24 cellular contexts compared by ENCODE assay signal in genomic region chr1:156539824-156540223, GRCh38. TPM values are rescaled to one million over a fixed set of nuclear protein-coding genes. Genes with fewer than 3 reads are reported as not detected.
"Had no signal": no experiment of that assay in that cellular context is flagged by ENCODE, and none has a peak within 500 bp of the region (broad histone marks: within the 10 kb centered on the region; RNA-seq: fewer than 3 reads in every experiment).

No MANE protein-coding gene starts in this region.

- H3K4me3 Mint-ChIP-seq: effector memory CD8-positive, alpha-beta T cell; naive thymus-derived CD8-positive, alpha-beta T cell; stimulated activated memory B cell treated with anti-CD40 and anti-IgM and Interleukin-4, amounts not matched to agents 10 μg/mL and 1 μg/mL and 100 μg/mL, for 72 hours; stimulated activated naive CD8-positive, alpha-beta T cell treated with anti-CD3 and anti-CD28 coated beads, Interleukin-15, Interleukin-2, amounts not matched to agents 100 ng/mL and 50 ng/mL, for 24 hours had no signal

- H3K4me1 ChIP-seq: esophagus muscularis mucosa, gastrocnemius medialis, spleen, tibial artery, vagina had no signal

- H3K36me3 Mint-ChIP-seq: naive thymus-derived CD8-positive, alpha-beta T cell; stimulated activated memory B cell treated with anti-CD40 and anti-IgM and Interleukin-4, amounts not matched to agents 10 μg/mL and 1 μg/mL and 100 μg/mL, for 72 hours had no signal

- H3K9me3 Mint-ChIP-seq: effector memory CD8-positive, alpha-beta T cell; naive thymus-derived CD8-positive, alpha-beta T cell; stimulated activated memory B cell treated with anti-CD40 and anti-IgM and Interleukin-4, amounts not matched to agents 10 μg/mL and 1 μg/mL and 100 μg/mL, for 72 hours; stimulated activated naive CD8-positive, alpha-beta T cell treated with anti-CD3 and anti-CD28 coated beads, Interleukin-15, Interleukin-2, amounts not matched to agents 100 ng/mL and 50 ng/mL, for 24 hours had no signal

- ATAC-seq: effector memory CD8-positive, alpha-beta T cell; gastrocnemius medialis; naive thymus-derived CD8-positive, alpha-beta T cell; stimulated activated memory B cell treated with anti-CD40 and anti-IgM and Interleukin-4, amounts not matched to agents 10 μg/mL and 1 μg/mL and 100 μg/mL, for 72 hours had no signal

- H3K9me3 ChIP-seq: esophagus muscularis mucosa, gastrocnemius medialis, heart right ventricle, spleen, tibial artery, upper lobe of left lung, vagina had no signal

- H3K27ac ChIP-seq: epithelial cell of prostate, esophagus muscularis mucosa, gastrocnemius medialis, heart right ventricle, spleen, tibial artery, upper lobe of left lung, vagina had no signal

- H3K27me3 ChIP-seq: esophagus muscularis mucosa, gastrocnemius medialis, heart right ventricle, spleen, tibial artery, upper lobe of left lung, vagina had no signal

- DNase-seq: cortex of kidney; effector memory CD8-positive, alpha-beta T cell; heart right ventricle; islet precursor cell; naive thymus-derived CD8-positive, alpha-beta T cell; spleen; stimulated activated CD4-positive, alpha-beta T cell treated with anti-CD3 and anti-CD28 coated beads, Interleukin-15, amount 100 ng/mL, for 24 hours; stimulated activated CD4-positive, alpha-beta T cell treated with anti-CD3 and anti-CD28 coated beads, Interleukin-1b, Interleukin-23, amount 100 ng/mL, for 48 hours; stimulated activated CD4-positive, alpha-beta T cell treated with anti-CD3 and anti-CD28 coated beads, Interleukin-4, amount 100 ng/mL, for 24 hours; tibial artery; upper lobe of left lung had no signal

- H3K36me3 ChIP-seq: esophagus muscularis mucosa, gastrocnemius medialis, tibial artery, upper lobe of left lung, vagina had no signal

- H3K27me3 Mint-ChIP-seq: effector memory CD8-positive, alpha-beta T cell; stimulated activated memory B cell treated with anti-CD40 and anti-IgM and Interleukin-4, amounts not matched to agents 10 μg/mL and 1 μg/mL and 100 μg/mL, for 72 hours; stimulated activated naive CD8-positive, alpha-beta T cell treated with anti-CD3 and anti-CD28 coated beads, Interleukin-15, Interleukin-2, amounts not matched to agents 100 ng/mL and 50 ng/mL, for 24 hours had no signal

- H3K27ac Mint-ChIP-seq: effector memory CD8-positive, alpha-beta T cell; stimulated activated memory B cell treated with anti-CD40 and anti-IgM and Interleukin-4, amounts not matched to agents 10 μg/mL and 1 μg/mL and 100 μg/mL, for 72 hours; stimulated activated naive CD8-positive, alpha-beta T cell treated with anti-CD3 and anti-CD28 coated beads, Interleukin-15, Interleukin-2, amounts not matched to agents 100 ng/mL and 50 ng/mL, for 24 hours had no signal

- H3K4me3 ChIP-seq: esophagus muscularis mucosa, gastrocnemius medialis, heart right ventricle, spleen, tibial artery, upper lobe of left lung, vagina had no signal

RNA-seq across cellular contexts. Expression of gene TTC24, which starts 39.7 kb away (rescaled TPM):
- total RNA-seq: esophagus muscularis mucosa, fibroblast of villous mesenchyme, lung microvascular endothelial cell, mesenteric fat pad, osteocyte, pulmonary artery endothelial cell, skeletal muscle tissue, temporal lobe, vagina had no signal
